In genomic region chr17:27354051-27354490, GRCh38 we compare ENCODE assay signal across 8 cellular contexts.
DNase-seq lines count a peak whose midpoint lies in the region; ATAC-seq and TF ChIP-seq lines count a peak whose summit lies in the region.

No MANE protein-coding gene starts in this region.

- DNase-seq in SJCRH30 (no peak), fibroblast of the aortic adventitia (ENCODE audit: low read depth) (no peak), skeletal muscle cell (ENCODE audit: low read depth) (no peak), NCI-H82 (lab: John Stamatoyannopoulos, UW) (no peak)
- DNase-seq in activated naive CD4-positive, alpha-beta T cell treated with anti-CD3 and anti-CD28 coated beads, Interleukin-2, amount 50 U/mL, for 16 hours: no peak

- H3K4me3 ChIP-seq in SJCRH30 (peak overlapping the region; percentile 79), fibroblast of the aortic adventitia (ENCODE audit: low read depth, low read length) (peak overlapping the region; percentile 59), skeletal muscle cell (ENCODE audit: low read depth, low read length) (peak overlapping the region; percentile 48)

- no peak for TF ChIP-seq CTCF in fibroblast of the aortic adventitia (IDR thresholded peaks at IDR 0.05; ENCODE audit: insufficient read depth, low read length)

- H3K4me1 ChIP-seq in SJCRH30: peaks cover 5% of the 10 kb centered on the region

- H3K9me3 ChIP-seq in SJCRH30 (replicated peaks): no peaks in the 10 kb centered on the region; the same call in 1 of the 2 replicates

- no peaks in the 10 kb centered on the region for H3K27me3 ChIP-seq in SJCRH30

- ATAC-seq in GM19328 (IDR thresholded peaks at IDR 0.05; ENCODE audit: unreplicated experiment) (peak; percentile 4), HG03175 (IDR thresholded peaks at IDR 0.05; ENCODE audit: unreplicated experiment) (no peak), GM21367 (IDR thresholded peaks at IDR 0.05; ENCODE audit: unreplicated experiment) (no peak)

- no peak overlapping the region for H3K27ac ChIP-seq in SJCRH30

- H3K36me3 ChIP-seq in SJCRH30: no peaks in the 10 kb centered on the region
